ENCODE assay signal across 1 cellular context in the genomic region with DNA sequence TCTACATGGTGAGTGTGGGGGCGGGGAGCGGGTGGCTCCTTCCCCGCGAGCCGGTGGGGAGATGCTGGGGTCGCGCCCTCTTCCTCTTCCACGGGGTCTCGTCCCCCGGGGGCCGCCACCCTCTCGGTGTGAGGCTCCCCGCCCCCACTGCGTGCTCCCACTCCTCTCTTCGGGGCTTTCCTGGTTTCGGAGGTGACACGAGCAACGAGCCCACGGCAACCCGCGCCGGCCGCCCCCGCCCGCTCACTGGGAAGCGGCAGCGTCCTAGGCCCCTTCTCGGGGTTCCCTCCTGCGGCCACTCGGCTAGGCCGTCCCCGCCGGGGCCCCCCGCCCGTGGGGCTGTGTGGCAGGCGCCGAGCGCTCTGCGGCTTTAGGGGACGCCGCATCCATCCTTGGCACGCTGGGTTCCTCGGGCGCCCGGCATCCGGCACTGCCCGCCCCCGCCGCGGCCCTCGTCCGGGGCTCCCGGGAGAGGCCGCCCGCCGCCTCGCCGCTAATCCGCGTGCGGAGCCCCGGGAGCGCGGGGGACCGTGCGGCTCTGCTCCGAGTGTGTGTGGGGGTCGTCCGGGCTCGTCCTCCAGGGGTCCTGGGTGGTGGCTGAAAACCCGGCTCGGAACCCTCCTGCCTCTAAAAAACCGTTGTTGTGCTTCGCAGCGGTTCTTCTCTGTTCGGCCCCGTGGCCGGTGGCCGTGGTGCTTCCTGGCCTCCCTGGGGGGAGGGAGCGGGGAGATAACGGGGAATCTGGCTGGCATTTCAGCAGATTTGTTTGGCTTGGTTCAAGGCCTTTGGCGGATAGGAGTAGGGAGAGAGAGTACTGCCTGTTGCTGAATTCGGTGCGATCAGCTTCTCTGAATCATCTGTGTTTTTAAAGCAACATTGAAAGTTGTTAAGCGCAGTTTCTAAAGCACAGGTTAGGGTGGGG.
A peak's percentile ranks its signal among the peaks of the same experiment; 100 is the strongest.
TF ChIP-seq lines count a peak whose summit lies in the region.

No MANE protein-coding gene starts in this region.

TF ChIP-seq in HepG2, 621 proteins besides CTCF, POLR2A, EP300 and RAD21 (continued from another document and continues in another):
- no peak for TF ChIP-seq MTERF4 (CRISPR knock-in tag; IDR thresholded peaks at IDR 0.05)
- TF ChIP-seq, protein P1, sequence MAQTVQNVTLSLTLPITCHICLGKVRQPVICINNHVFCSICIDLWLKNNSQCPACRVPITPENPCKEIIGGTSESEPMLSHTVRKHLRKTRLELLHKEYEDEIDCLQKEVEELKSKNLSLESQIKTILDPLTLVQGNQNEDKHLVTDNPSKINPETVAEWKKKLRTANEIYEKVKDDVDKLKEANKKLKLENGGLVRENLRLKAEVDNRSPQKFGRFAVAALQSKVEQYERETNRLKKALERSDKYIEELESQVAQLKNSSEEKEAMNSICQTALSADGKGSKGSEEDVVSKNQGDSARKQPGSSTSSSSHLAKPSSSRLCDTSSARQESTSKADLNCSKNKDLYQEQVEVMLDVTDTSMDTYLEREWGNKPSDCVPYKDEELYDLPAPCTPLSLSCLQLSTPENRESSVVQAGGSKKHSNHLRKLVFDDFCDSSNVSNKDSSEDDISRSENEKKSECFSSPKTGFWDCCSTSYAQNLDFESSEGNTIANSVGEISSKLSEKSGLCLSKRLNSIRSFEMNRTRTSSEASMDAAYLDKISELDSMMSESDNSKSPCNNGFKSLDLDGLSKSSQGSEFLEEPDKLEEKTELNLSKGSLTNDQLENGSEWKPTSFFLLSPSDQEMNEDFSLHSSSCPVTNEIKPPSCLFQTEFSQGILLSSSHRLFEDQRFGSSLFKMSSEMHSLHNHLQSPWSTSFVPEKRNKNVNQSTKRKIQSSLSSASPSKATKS (CRISPR knock-in tag; IDR thresholded peaks at IDR 0.05): no peak
- no peak for TF ChIP-seq ZNF639 (CRISPR knock-in tag; conservative IDR thresholded peaks at IDR 0.05)
- no peak for TF ChIP-seq ZNF205 (CRISPR knock-in tag; IDR thresholded peaks at IDR 0.05)
- TF ChIP-seq ZBTB10 (CRISPR knock-in tag; IDR thresholded peaks at IDR 0.05; ENCODE audit: borderline replicate concordance): peak; percentile 31; the same call in 1 of the 2 replicates
- TF ChIP-seq, protein P2, sequence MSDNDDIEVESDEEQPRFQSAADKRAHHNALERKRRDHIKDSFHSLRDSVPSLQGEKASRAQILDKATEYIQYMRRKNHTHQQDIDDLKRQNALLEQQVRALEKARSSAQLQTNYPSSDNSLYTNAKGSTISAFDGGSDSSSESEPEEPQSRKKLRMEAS (IDR thresholded peaks at IDR 0.05): 0 out of 2 replicates have a peak, but pooled peaks have one; percentile 12
- TF ChIP-seq, protein P3, sequence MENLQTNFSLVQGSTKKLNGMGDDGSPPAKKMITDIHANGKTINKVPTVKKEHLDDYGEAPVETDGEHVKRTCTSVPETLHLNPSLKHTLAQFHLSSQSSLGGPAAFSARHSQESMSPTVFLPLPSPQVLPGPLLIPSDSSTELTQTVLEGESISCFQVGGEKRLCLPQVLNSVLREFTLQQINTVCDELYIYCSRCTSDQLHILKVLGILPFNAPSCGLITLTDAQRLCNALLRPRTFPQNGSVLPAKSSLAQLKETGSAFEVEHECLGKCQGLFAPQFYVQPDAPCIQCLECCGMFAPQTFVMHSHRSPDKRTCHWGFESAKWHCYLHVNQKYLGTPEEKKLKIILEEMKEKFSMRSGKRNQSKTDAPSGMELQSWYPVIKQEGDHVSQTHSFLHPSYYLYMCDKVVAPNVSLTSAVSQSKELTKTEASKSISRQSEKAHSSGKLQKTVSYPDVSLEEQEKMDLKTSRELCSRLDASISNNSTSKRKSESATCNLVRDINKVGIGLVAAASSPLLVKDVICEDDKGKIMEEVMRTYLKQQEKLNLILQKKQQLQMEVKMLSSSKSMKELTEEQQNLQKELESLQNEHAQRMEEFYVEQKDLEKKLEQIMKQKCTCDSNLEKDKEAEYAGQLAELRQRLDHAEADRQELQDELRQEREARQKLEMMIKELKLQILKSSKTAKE (CRISPR knock-in tag; IDR thresholded peaks at IDR 0.05; ENCODE audit: borderline replicate concordance): no peak
- no peak for TF ChIP-seq ZNF543 (CRISPR knock-in tag; IDR thresholded peaks at IDR 0.05)
- peak; percentile 73 for TF ChIP-seq ZFY (CRISPR knock-in tag; IDR thresholded peaks at IDR 0.05)
- no peak for TF ChIP-seq ZNF780A (CRISPR knock-in tag; IDR thresholded peaks at IDR 0.05)
- TF ChIP-seq JUNB (CRISPR knock-in tag; IDR thresholded peaks at IDR 0.05; ENCODE audit: borderline replicate concordance): no peak
- 0 out of 2 replicates have a peak, but pooled peaks have one; percentile 19 for TF ChIP-seq ZNF670 (CRISPR knock-in tag; IDR thresholded peaks at IDR 0.05; ENCODE audit: borderline replicate concordance)
- TF ChIP-seq ZNF549 (CRISPR knock-in tag; IDR thresholded peaks at IDR 0.05): no peak
- TF ChIP-seq, protein P4, sequence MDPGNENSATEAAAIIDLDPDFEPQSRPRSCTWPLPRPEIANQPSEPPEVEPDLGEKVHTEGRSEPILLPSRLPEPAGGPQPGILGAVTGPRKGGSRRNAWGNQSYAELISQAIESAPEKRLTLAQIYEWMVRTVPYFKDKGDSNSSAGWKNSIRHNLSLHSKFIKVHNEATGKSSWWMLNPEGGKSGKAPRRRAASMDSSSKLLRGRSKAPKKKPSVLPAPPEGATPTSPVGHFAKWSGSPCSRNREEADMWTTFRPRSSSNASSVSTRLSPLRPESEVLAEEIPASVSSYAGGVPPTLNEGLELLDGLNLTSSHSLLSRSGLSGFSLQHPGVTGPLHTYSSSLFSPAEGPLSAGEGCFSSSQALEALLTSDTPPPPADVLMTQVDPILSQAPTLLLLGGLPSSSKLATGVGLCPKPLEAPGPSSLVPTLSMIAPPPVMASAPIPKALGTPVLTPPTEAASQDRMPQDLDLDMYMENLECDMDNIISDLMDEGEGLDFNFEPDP (CRISPR knock-in tag; conservative IDR thresholded peaks at IDR 0.05): no peak
- TF ChIP-seq AGO2 (optimal IDR thresholded peaks at IDR 0.05; ENCODE audit: low read depth, low read length): peak; percentile 70
- peak; percentile 52 for TF ChIP-seq RBM39 (IDR thresholded peaks at IDR 0.05; ENCODE audit: low read depth, low read length, poor library complexity, severe bottlenecking)
- TF ChIP-seq, protein P5, sequence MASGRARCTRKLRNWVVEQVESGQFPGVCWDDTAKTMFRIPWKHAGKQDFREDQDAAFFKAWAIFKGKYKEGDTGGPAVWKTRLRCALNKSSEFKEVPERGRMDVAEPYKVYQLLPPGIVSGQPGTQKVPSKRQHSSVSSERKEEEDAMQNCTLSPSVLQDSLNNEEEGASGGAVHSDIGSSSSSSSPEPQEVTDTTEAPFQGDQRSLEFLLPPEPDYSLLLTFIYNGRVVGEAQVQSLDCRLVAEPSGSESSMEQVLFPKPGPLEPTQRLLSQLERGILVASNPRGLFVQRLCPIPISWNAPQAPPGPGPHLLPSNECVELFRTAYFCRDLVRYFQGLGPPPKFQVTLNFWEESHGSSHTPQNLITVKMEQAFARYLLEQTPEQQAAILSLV (CRISPR knock-in tag; IDR thresholded peaks at IDR 0.05; ENCODE audit: borderline replicate concordance): 0 out of 2 replicates have a peak, but pooled peaks have one; percentile 19
- TF ChIP-seq ZSCAN29 (CRISPR knock-in tag; conservative IDR thresholded peaks at IDR 0.05): 0 out of 2 replicates have a peak, but pooled peaks have one; percentile 39
- TF ChIP-seq ZSCAN22 (CRISPR knock-in tag; IDR thresholded peaks at IDR 0.05): no peak
- TF ChIP-seq SALL1 (CRISPR knock-in tag; IDR thresholded peaks at IDR 0.05): no peak
- no peak for TF ChIP-seq ZNF644 (CRISPR knock-in tag; IDR thresholded peaks at IDR 0.05; ENCODE audit: low read depth)
- no peak for TF ChIP-seq MBD4 (IDR thresholded peaks at IDR 0.05; ENCODE audit: borderline replicate concordance, low read length)
- TF ChIP-seq MXD1 (CRISPR knock-in tag; IDR thresholded peaks at IDR 0.05): peak; percentile 37; the same call in 1 of the 2 replicates
- no peak for TF ChIP-seq MZF1 (CRISPR knock-in tag; IDR thresholded peaks at IDR 0.05; ENCODE audit: borderline replicate concordance)
- no peak for TF ChIP-seq ZNF615 (CRISPR knock-in tag; IDR thresholded peaks at IDR 0.05; ENCODE audit: borderline replicate concordance)
- TF ChIP-seq, protein P6, sequence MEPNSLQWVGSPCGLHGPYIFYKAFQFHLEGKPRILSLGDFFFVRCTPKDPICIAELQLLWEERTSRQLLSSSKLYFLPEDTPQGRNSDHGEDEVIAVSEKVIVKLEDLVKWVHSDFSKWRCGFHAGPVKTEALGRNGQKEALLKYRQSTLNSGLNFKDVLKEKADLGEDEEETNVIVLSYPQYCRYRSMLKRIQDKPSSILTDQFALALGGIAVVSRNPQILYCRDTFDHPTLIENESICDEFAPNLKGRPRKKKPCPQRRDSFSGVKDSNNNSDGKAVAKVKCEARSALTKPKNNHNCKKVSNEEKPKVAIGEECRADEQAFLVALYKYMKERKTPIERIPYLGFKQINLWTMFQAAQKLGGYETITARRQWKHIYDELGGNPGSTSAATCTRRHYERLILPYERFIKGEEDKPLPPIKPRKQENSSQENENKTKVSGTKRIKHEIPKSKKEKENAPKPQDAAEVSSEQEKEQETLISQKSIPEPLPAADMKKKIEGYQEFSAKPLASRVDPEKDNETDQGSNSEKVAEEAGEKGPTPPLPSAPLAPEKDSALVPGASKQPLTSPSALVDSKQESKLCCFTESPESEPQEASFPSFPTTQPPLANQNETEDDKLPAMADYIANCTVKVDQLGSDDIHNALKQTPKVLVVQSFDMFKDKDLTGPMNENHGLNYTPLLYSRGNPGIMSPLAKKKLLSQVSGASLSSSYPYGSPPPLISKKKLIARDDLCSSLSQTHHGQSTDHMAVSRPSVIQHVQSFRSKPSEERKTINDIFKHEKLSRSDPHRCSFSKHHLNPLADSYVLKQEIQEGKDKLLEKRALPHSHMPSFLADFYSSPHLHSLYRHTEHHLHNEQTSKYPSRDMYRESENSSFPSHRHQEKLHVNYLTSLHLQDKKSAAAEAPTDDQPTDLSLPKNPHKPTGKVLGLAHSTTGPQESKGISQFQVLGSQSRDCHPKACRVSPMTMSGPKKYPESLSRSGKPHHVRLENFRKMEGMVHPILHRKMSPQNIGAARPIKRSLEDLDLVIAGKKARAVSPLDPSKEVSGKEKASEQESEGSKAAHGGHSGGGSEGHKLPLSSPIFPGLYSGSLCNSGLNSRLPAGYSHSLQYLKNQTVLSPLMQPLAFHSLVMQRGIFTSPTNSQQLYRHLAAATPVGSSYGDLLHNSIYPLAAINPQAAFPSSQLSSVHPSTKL (CRISPR knock-in tag; IDR thresholded peaks at IDR 0.05): no peak; the same call in 1 of the 2 replicates
- TF ChIP-seq ZNF577 (CRISPR knock-in tag; IDR thresholded peaks at IDR 0.05; ENCODE audit: borderline replicate concordance, low read depth): no peak
- TF ChIP-seq ARHGAP35 (CRISPR knock-in tag; IDR thresholded peaks at IDR 0.05; ENCODE audit: borderline replicate concordance): 0 out of 2 replicates have a peak, but pooled peaks have one; percentile 44
- TF ChIP-seq HIC2 (CRISPR knock-in tag; IDR thresholded peaks at IDR 0.05; ENCODE audit: low read depth): no peak
- no peak for TF ChIP-seq MTF1 (CRISPR knock-in tag; IDR thresholded peaks at IDR 0.05)
- TF ChIP-seq ZNF614 (CRISPR knock-in tag; IDR thresholded peaks at IDR 0.05; ENCODE audit: borderline replicate concordance): no peak
- TF ChIP-seq ZNF317 (CRISPR knock-in tag; IDR thresholded peaks at IDR 0.05): no peak
